12 cellular contexts compared by ENCODE assay signal in genomic region chr7:10483671-10484070, GRCh38.
"Had no signal": no experiment of that assay in that cellular context is flagged by ENCODE, and none has a peak within 500 bp of the region (broad histone marks: within the 10 kb centered on the region; RNA-seq: fewer than 3 reads in every experiment).

No MANE protein-coding gene starts in this region.

- H3K4me1 Mint-ChIP-seq: activated T-helper 17 cell treated with anti-CD3 and anti-CD28 coated beads, Interleukin-2, amount 50 U/mL, for 72 hours; memory B cell; naive thymus-derived CD8-positive, alpha-beta T cell; stimulated activated memory B cell treated with anti-CD40 and anti-IgM and Interleukin-4, amounts not matched to agents 10 μg/mL and 1 μg/mL and 100 μg/mL, for 72 hours had no signal

- H3K4me3 Mint-ChIP-seq: activated T-helper 17 cell treated with anti-CD3 and anti-CD28 coated beads, Interleukin-2, amount 50 U/mL, for 72 hours; memory B cell; naive thymus-derived CD8-positive, alpha-beta T cell; stimulated activated memory B cell treated with anti-CD40 and anti-IgM and Interleukin-4, amounts not matched to agents 10 μg/mL and 1 μg/mL and 100 μg/mL, for 72 hours had no signal

- H3K27ac ChIP-seq: gastrocnemius medialis, parathyroid adenoma had no signal

- H3K27ac Mint-ChIP-seq: activated T-helper 17 cell treated with anti-CD3 and anti-CD28 coated beads, Interleukin-2, amount 50 U/mL, for 72 hours; memory B cell; naive thymus-derived CD8-positive, alpha-beta T cell; stimulated activated memory B cell treated with anti-CD40 and anti-IgM and Interleukin-4, amounts not matched to agents 10 μg/mL and 1 μg/mL and 100 μg/mL, for 72 hours had no signal

- ATAC-seq: activated T-helper 17 cell treated with anti-CD3 and anti-CD28 coated beads, Interleukin-2, amount 50 U/mL, for 72 hours; gastrocnemius medialis; left lobe of liver; naive thymus-derived CD8-positive, alpha-beta T cell; stimulated activated memory B cell treated with anti-CD40 and anti-IgM and Interleukin-4, amounts not matched to agents 10 μg/mL and 1 μg/mL and 100 μg/mL, for 72 hours had no signal

- H3K27me3 Mint-ChIP-seq: activated T-helper 17 cell treated with anti-CD3 and anti-CD28 coated beads, Interleukin-2, amount 50 U/mL, for 72 hours; memory B cell; naive thymus-derived CD8-positive, alpha-beta T cell; stimulated activated memory B cell treated with anti-CD40 and anti-IgM and Interleukin-4, amounts not matched to agents 10 μg/mL and 1 μg/mL and 100 μg/mL, for 72 hours had no signal

- H3K36me3 ChIP-seq: gastrocnemius medialis had no signal

- H3K9me3 ChIP-seq: gastrocnemius medialis had no signal

- H3K4me3 ChIP-seq: gastrocnemius medialis had no signal

- DNase-seq: activated CD4-positive, alpha-beta T cell treated with anti-CD3 and anti-CD28 coated beads, Interleukin-2, amount 50 U/mL, for 1 hour; activated naive CD4-positive, alpha-beta T cell treated with Interleukin-2 at 50 U/mL for 16 hours; activated T-cell treated with anti-CD3 and anti-CD28 coated beads for 4 hours; aorta; gastrocnemius medialis; naive thymus-derived CD8-positive, alpha-beta T cell; SW 1271 had no signal

- H3K27me3 ChIP-seq: gastrocnemius medialis had no signal

- H3K4me1 ChIP-seq: gastrocnemius medialis, parathyroid adenoma had no signal

- H3K9me3 Mint-ChIP-seq: activated T-helper 17 cell treated with anti-CD3 and anti-CD28 coated beads, Interleukin-2, amount 50 U/mL, for 72 hours; memory B cell; stimulated activated memory B cell treated with anti-CD40 and anti-IgM and Interleukin-4, amounts not matched to agents 10 μg/mL and 1 μg/mL and 100 μg/mL, for 72 hours had no signal

- H3K79me2 ChIP-seq: parathyroid adenoma had no signal

- H3K9ac ChIP-seq: parathyroid adenoma had no signal

- H3K36me3 Mint-ChIP-seq: memory B cell; naive thymus-derived CD8-positive, alpha-beta T cell; stimulated activated memory B cell treated with anti-CD40 and anti-IgM and Interleukin-4, amounts not matched to agents 10 μg/mL and 1 μg/mL and 100 μg/mL, for 72 hours had no signal

- H2AFZ ChIP-seq: parathyroid adenoma had no signal
